In the genomic region with DNA sequence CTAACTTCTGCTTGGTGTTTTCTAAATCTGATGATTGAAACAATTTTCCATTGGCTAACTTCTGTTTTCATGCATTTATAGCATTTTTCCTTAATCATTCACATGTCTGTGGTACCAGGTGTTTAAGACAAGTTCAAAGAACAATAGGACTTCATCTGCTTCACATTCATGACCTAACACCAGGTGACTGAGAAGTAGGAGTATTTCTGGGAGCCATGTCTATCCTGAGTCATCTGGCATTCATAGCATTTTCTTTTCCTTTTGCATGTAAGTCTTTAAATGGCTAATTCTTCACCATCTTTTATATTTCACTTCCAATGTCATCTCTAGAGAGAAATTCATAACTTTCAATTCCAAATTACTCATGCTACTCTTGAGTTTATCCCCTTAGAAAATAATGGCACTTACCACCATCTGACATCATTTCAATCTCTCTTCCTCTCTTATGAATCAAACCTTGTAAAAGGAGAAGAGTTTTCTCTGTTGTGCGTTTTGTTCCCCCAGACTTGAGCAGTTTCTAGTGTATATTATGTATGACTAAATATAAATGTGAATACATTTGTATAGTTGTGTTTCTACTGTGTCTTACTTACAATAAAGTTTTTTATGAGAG, we compare ENCODE assay signal across 22 cellular contexts.
DNase-seq lines count a peak whose midpoint lies in the region; ATAC-seq, FAIRE-seq and TF ChIP-seq lines count a peak whose summit lies in the region.
"Had no signal": no experiment of that assay in that cellular context is flagged by ENCODE, and none has a peak within 500 bp of the region (broad histone marks: within the 10 kb centered on the region; RNA-seq: fewer than 3 reads in every experiment).

No MANE protein-coding gene starts in this region.

- no peaks in the 10 kb centered on the region for H3K79me2 ChIP-seq in astrocyte (ENCODE audit: insufficient read depth, low read length)

- no peaks in the 10 kb centered on the region for H4K20me1 ChIP-seq in astrocyte (ENCODE audit: insufficient read depth, low read length)
- H4K20me1 ChIP-seq: BLaER1 treated with 17β-estradiol and CSF1 and Interleukin-3, amounts not matched to agents 10 nM and 100 nM had no signal

- H3K27me3 Mint-ChIP-seq in astrocyte (ENCODE audit: low read depth, unreplicated experiment), result no peaks in the 10 kb centered on the region
- H3K27me3 Mint-ChIP-seq in activated T-cell treated with anti-CD3 and anti-CD28 coated beads, Interleukin-2, amount 50 U/mL, for 24 hours, result no peaks in the 10 kb centered on the region
- H3K27me3 Mint-ChIP-seq: IgD-negative memory B cell had no signal

- H3K27me3 ChIP-seq in astrocyte (ENCODE audit: insufficient read depth, low read length), result no peaks in the 10 kb centered on the region
- H3K27me3 ChIP-seq: BLaER1 treated with 17β-estradiol and CSF1 and Interleukin-3, amounts not matched to agents 10 nM and 100 nM; SJSA1 had no signal

- peak; percentile 20 for FAIRE-seq in H54 (lab: Jason Lieb, UNC)
- FAIRE-seq in astrocyte (lab: Jason Lieb, UNC), result no peak

- no peak overlapping the region for H3K27ac Mint-ChIP-seq in astrocyte (ENCODE audit: unreplicated experiment)
- no peak overlapping the region for H3K27ac Mint-ChIP-seq in activated T-cell treated with anti-CD3 and anti-CD28 coated beads, Interleukin-2, amount 50 U/mL, for 24 hours
- H3K27ac Mint-ChIP-seq: CD8-positive, alpha-beta T cell; IgD-negative memory B cell; T-helper 1 cell treated with Interleukin-12 subunit alpha and Interleukin-12 subunit beta and Interleukin-4 antibody, amounts not matched to agents 30 μg/mL and 1 μg/mL, for 36 hours had no signal

- no peaks in the 10 kb centered on the region for H3K36me3 Mint-ChIP-seq in astrocyte (ENCODE audit: low read depth, unreplicated experiment)
- no peaks in the 10 kb centered on the region for H3K36me3 Mint-ChIP-seq in activated T-cell treated with anti-CD3 and anti-CD28 coated beads, Interleukin-2, amount 50 U/mL, for 24 hours (ENCODE audit: low read depth)
- H3K36me3 Mint-ChIP-seq: CD8-positive, alpha-beta T cell; IgD-negative memory B cell had no signal

- no peaks in the 10 kb centered on the region for H3K9me3 ChIP-seq in astrocyte (ENCODE audit: insufficient read depth, low read depth, low read length)
- H3K9me3 ChIP-seq: BLaER1 treated with 17β-estradiol and CSF1 and Interleukin-3, amounts not matched to agents 10 nM and 100 nM; SJSA1 had no signal

- no peak for TF ChIP-seq CTCF in astrocyte (IDR thresholded peaks at IDR 0.05; ENCODE audit: insufficient read depth, low read depth, low read length)

- no peak overlapping the region for H3K4me2 ChIP-seq in astrocyte (ENCODE audit: low read length)
- H3K4me2 ChIP-seq: BLaER1 treated with 17β-estradiol and CSF1 and Interleukin-3, amounts not matched to agents 10 nM and 100 nM; PC-9 had no signal

- H3K4me3 Mint-ChIP-seq in astrocyte (ENCODE audit: unreplicated experiment), result no peak overlapping the region
- no peak overlapping the region for H3K4me3 Mint-ChIP-seq in activated T-cell treated with anti-CD3 and anti-CD28 coated beads, Interleukin-2, amount 50 U/mL, for 24 hours
- H3K4me3 Mint-ChIP-seq: CD8-positive, alpha-beta T cell; IgD-negative memory B cell; T-helper 1 cell treated with Interleukin-12 subunit alpha and Interleukin-12 subunit beta and Interleukin-4 antibody, amounts not matched to agents 30 μg/mL and 1 μg/mL, for 36 hours had no signal

- no peak overlapping the region for H3K4me3 ChIP-seq in astrocyte (ENCODE audit: insufficient read depth, low read depth, low read length)
- H3K4me3 ChIP-seq: BLaER1 treated with 17β-estradiol and CSF1 and Interleukin-3, amounts not matched to agents 10 nM and 100 nM; GM23248; PC-9; SJSA1 had no signal

- DNase-seq in H54 (ENCODE audit: insufficient read length, low spot score) (no peak), LHCN-M2 (ENCODE audit: low read depth) (peak; percentile 24), astrocyte (ENCODE audit: low read depth) (peak; percentile 21), kidney glomerular epithelial cell (lab: John Stamatoyannopoulos, UW) (peak; percentile 30), NCI-H748 treated with DMSO at 0.1 percent for 48 hours (lab: John Stamatoyannopoulos, UW) (no peak), GDM1 (lab: John Stamatoyannopoulos, UW) (no peak)
- DNase-seq in activated T-cell treated with anti-CD3 and anti-CD28 coated beads, Interleukin-2, amount 50 U/mL, for 24 hours, result no peak
- DNase-seq: CD8-positive, alpha-beta T cell; DMS79; GM23248; Karpas-422; MM.1S; NCI-H1092; NCI-H2081 treated with DMSO at 0.1 percent for 48 hours; NCI-H2227 treated with DMSO at 0.1 percent for 48 hours; NCI-H524 treated with DMSO at 0.1 percent for 48 hours; PC-9 had no signal

- no peaks in the 10 kb centered on the region for H3K9me3 Mint-ChIP-seq in astrocyte (ENCODE audit: unreplicated experiment)
- peaks cover 7% of the 10 kb centered on the region for H3K9me3 Mint-ChIP-seq in activated T-cell treated with anti-CD3 and anti-CD28 coated beads, Interleukin-2, amount 50 U/mL, for 24 hours

- H2AFZ ChIP-seq in astrocyte (ENCODE audit: low read depth, low read length), result peak overlapping the region; percentile 32
- H2AFZ ChIP-seq: GM23248, PC-9 had no signal

- no peak for ATAC-seq in HG03108 (IDR thresholded peaks at IDR 0.05; ENCODE audit: unreplicated experiment)
- ATAC-seq: CD8-positive, alpha-beta T cell had no signal

- no peak overlapping the region for H3K9ac ChIP-seq in astrocyte (ENCODE audit: low read length)
- H3K9ac ChIP-seq: BLaER1 treated with 17β-estradiol and CSF1 and Interleukin-3, amounts not matched to agents 10 nM and 100 nM; GM23248 had no signal

- no peak for TF ChIP-seq POLR2A in H54 (IDR thresholded peaks at IDR 0.05; ENCODE audit: low read depth, low read length)

- H3K4me1 Mint-ChIP-seq in astrocyte (ENCODE audit: low read depth, unreplicated experiment), result peaks cover 4% of the 10 kb centered on the region
- no peaks in the 10 kb centered on the region for H3K4me1 Mint-ChIP-seq in activated T-cell treated with anti-CD3 and anti-CD28 coated beads, Interleukin-2, amount 50 U/mL, for 24 hours (ENCODE audit: low read depth)
- H3K4me1 Mint-ChIP-seq: IgD-negative memory B cell had no signal

- no peak overlapping the region for H3K27ac ChIP-seq in astrocyte (ENCODE audit: low read depth, low read length)
- H3K27ac ChIP-seq: BLaER1 treated with 17β-estradiol and CSF1 and Interleukin-3, amounts not matched to agents 10 nM and 100 nM; GM23248; PC-9; SJSA1 had no signal

- no peaks in the 10 kb centered on the region for H3K4me1 ChIP-seq in astrocyte (ENCODE audit: insufficient read depth, low read length)
- H3K4me1 ChIP-seq: BLaER1 treated with 17β-estradiol and CSF1 and Interleukin-3, amounts not matched to agents 10 nM and 100 nM; SJSA1 had no signal

- H3K36me3 ChIP-seq in astrocyte (ENCODE audit: insufficient read depth, low read length), result no peaks in the 10 kb centered on the region
- H3K36me3 ChIP-seq: BLaER1 treated with 17β-estradiol and CSF1 and Interleukin-3, amounts not matched to agents 10 nM and 100 nM; SJSA1 had no signal

Comparison
In these comparisons a context has a peak if more than half of its experiments do, and no peak if none do; other contexts are left out.
1. DNase-seq: peak in LHCN-M2 (single experiment), astrocyte (single experiment) and kidney glomerular epithelial cell (single experiment); none in H54 (single experiment), NCI-H748 treated with DMSO at 0.1 percent for 48 hours (single experiment), GDM1 (single experiment) and activated T-cell treated with anti-CD3 and anti-CD28 coated beads, Interleukin-2, amount 50 U/mL, for 24 hours (single experiment).